Comparison of ENCODE assay signal across 6 cellular contexts in genomic region chr19:18278521-18279265, GRCh38. TPM values are rescaled to one million over a fixed set of nuclear protein-coding genes. Genes with fewer than 3 reads are reported as not detected.
DNase-seq lines count a peak whose midpoint lies in the region; ATAC-seq lines count a peak whose summit lies in the region.

No MANE protein-coding gene starts in this region.

- H3K9me3 Mint-ChIP-seq in activated naive CD8-positive, alpha-beta T cell treated with anti-CD3 and anti-CD28 coated beads, Interleukin-2, amount 50 U/mL, for 24 hours, result no peaks in the 10 kb centered on the region

- H3K9me3 ChIP-seq in KOPT-K1 (ENCODE audit: insufficient read depth, low read length, poor library complexity, severe bottlenecking), result no peaks in the 10 kb centered on the region
- no peaks in the 10 kb centered on the region for H3K9me3 ChIP-seq in mononuclear cell (ENCODE audit: low read depth, low read length)

- H3K4me1 ChIP-seq in mononuclear cell (ENCODE audit: insufficient read depth, low read length), result peaks cover 62% of the 10 kb centered on the region

- peaks cover 35% of the 10 kb centered on the region for H3K36me3 Mint-ChIP-seq in activated naive CD8-positive, alpha-beta T cell treated with anti-CD3 and anti-CD28 coated beads, Interleukin-2, amount 50 U/mL, for 24 hours (ENCODE audit: low read depth)

- no peak for ATAC-seq in activated naive CD8-positive, alpha-beta T cell treated with anti-CD3 and anti-CD28 coated beads, Interleukin-2, amount 50 U/mL, for 24 hours

- no peaks in the 10 kb centered on the region for H3K27me3 ChIP-seq in mononuclear cell (ENCODE audit: insufficient read depth, low read length)

- H3K27me3 Mint-ChIP-seq in activated naive CD8-positive, alpha-beta T cell treated with anti-CD3 and anti-CD28 coated beads, Interleukin-2, amount 50 U/mL, for 24 hours, result peaks cover 5% of the 10 kb centered on the region

- peak overlapping the region; percentile 93 for H3K4me3 ChIP-seq in mononuclear cell (ENCODE audit: low read length)

- peaks cover 59% of the 10 kb centered on the region for H3K4me1 Mint-ChIP-seq in activated naive CD8-positive, alpha-beta T cell treated with anti-CD3 and anti-CD28 coated beads, Interleukin-2, amount 50 U/mL, for 24 hours

- peaks cover 51% of the 10 kb centered on the region for H3K36me3 ChIP-seq in KOPT-K1 (ENCODE audit: insufficient read depth, low read length)

- H3K4me3 Mint-ChIP-seq in activated naive CD8-positive, alpha-beta T cell treated with anti-CD3 and anti-CD28 coated beads, Interleukin-2, amount 50 U/mL, for 24 hours, result peak overlapping the region; percentile 98

- peak overlapping the region; percentile 93 for H3K27ac ChIP-seq in KOPT-K1 (ENCODE audit: low read depth, low read length, poor library complexity, severe bottlenecking)

- H3K27ac Mint-ChIP-seq in activated naive CD8-positive, alpha-beta T cell treated with anti-CD3 and anti-CD28 coated beads, Interleukin-2, amount 50 U/mL, for 24 hours, result peak overlapping the region; percentile 98

- DNase-seq in activated naive CD8-positive, alpha-beta T cell treated with anti-CD3 and anti-CD28 coated beads, Interleukin-2, amount 50 U/mL, for 24 hours, result no peak
- no peak for DNase-seq in D341Med (ENCODE audit: low spot score)
- DNase-seq in cerebellum (ENCODE audit: low spot score), result no peak
- no peak for DNase-seq in AG08396 (ENCODE audit: low spot score)

RNA-seq across cellular contexts. Expression of gene JUND, which starts 2.7 kb away (rescaled TPM):
- total RNA-seq in mononuclear cell (1,318 TPM), cerebellum (60.1 TPM)

RNA-seq across cellular contexts. Expression of gene IQCN, which starts 4.4 kb away (rescaled TPM):
- 7.7 TPM for total RNA-seq in mononuclear cell
- total RNA-seq in cerebellum, result 2.9 TPM

RNA-seq across cellular contexts. Expression of gene LSM4, which starts 44.2 kb away (rescaled TPM):
- 62.4 TPM for total RNA-seq in mononuclear cell
- total RNA-seq in cerebellum, result 55.1 TPM

RNA-seq across cellular contexts. Expression of gene PDE4C, which starts 52.5 kb away (rescaled TPM):
- not detected for total RNA-seq in mononuclear cell
- total RNA-seq in cerebellum, result 1.4 TPM

Comparison
In these comparisons a context has a peak if more than half of its experiments do, and no peak if none do; other contexts are left out.
1. RNA of gene JUND, which starts 2.7 kb away (total RNA-seq): 1,318 TPM in mononuclear cell (single experiment); 60.1 TPM in cerebellum (single experiment); every median in the first group is over 10 times any median in the second.